ENCODE assay signal across 12 cellular contexts in genomic region chr10:35216303-35216905, GRCh38.
DNase-seq lines count a peak whose midpoint lies in the region; ATAC-seq and TF ChIP-seq lines count a peak whose summit lies in the region.
"Had no signal": no experiment of that assay in that cellular context is flagged by ENCODE, and none has a peak within 500 bp of the region (broad histone marks: within the 10 kb centered on the region; RNA-seq: fewer than 3 reads in every experiment).

No MANE protein-coding gene starts in this region.

- no peak for TF ChIP-seq CTCF in cardiac muscle cell (IDR thresholded peaks at IDR 0.05; ENCODE audit: low read depth, low read length)
- no peak for TF ChIP-seq CTCF in mesothelial cell of epicardium (IDR thresholded peaks at IDR 0.05; ENCODE audit: unreplicated experiment)

- H3K4me1 ChIP-seq in cardiac muscle cell (ENCODE audit: low read depth): peaks cover 70% of the 10 kb centered on the region

- peaks cover 52% of the 10 kb centered on the region for H3K4me1 Mint-ChIP-seq in activated CD4-positive, alpha-beta T cell treated with anti-CD3 and anti-CD28 coated beads for 36 hours
- peaks cover 48% of the 10 kb centered on the region for H3K4me1 Mint-ChIP-seq in activated CD4-positive, alpha-beta memory T cell treated with anti-CD3 and anti-CD28 coated beads for 36 hours (ENCODE audit: low read depth)
- H3K4me1 Mint-ChIP-seq in mesothelial cell of epicardium: peaks cover 31% of the 10 kb centered on the region

- H3K9me3 ChIP-seq in cardiac muscle cell (ENCODE audit: low read depth): no peaks in the 10 kb centered on the region
- H3K9me3 ChIP-seq: vagina had no signal

- H3K4me3 Mint-ChIP-seq in activated CD4-positive, alpha-beta T cell treated with anti-CD3 and anti-CD28 coated beads for 36 hours: no peak overlapping the region
- no peak overlapping the region for H3K4me3 Mint-ChIP-seq in activated CD4-positive, alpha-beta memory T cell treated with anti-CD3 and anti-CD28 coated beads for 36 hours
- no peak overlapping the region for H3K4me3 Mint-ChIP-seq in mesothelial cell of epicardium

- peaks cover 14% of the 10 kb centered on the region for H3K36me3 Mint-ChIP-seq in activated CD4-positive, alpha-beta T cell treated with anti-CD3 and anti-CD28 coated beads for 36 hours (ENCODE audit: low read depth)
- peaks cover 8% of the 10 kb centered on the region for H3K36me3 Mint-ChIP-seq in activated CD4-positive, alpha-beta memory T cell treated with anti-CD3 and anti-CD28 coated beads for 36 hours
- peaks cover 6% of the 10 kb centered on the region for H3K36me3 Mint-ChIP-seq in mesothelial cell of epicardium

- POLR2A ChIA-PET in activated CD4-positive, alpha-beta T cell treated with anti-CD3 and anti-CD28 coated beads for 36 hours (lab: Charles Lee): interaction anchor here (1.2 to 1.3 kb wide), 2 partner anchors 89 to 90 kb away, joined by 3 to 4 read pairs; partner anchors contain the start of gene CREM
- POLR2A ChIA-PET in activated CD4-positive, alpha-beta memory T cell treated with anti-CD3 and anti-CD28 coated beads for 36 hours (lab: Charles Lee): interaction anchor here (1.0 to 2.4 kb wide), 6 partner anchors 8 to 140 kb away, joined by 3 to 18 read pairs (median 5); partner anchors contain the start of gene CREM

- peak; percentile 57 for DNase-seq in activated CD4-positive, alpha-beta T cell treated with anti-CD3 and anti-CD28 coated beads for 36 hours
- no peak for DNase-seq in activated CD4-positive, alpha-beta T cell treated with anti-CD3 and anti-CD28 coated beads, Interleukin-2, amount 50 U/mL, for 1 hour
- peak; percentile 59 for DNase-seq in activated CD4-positive, alpha-beta memory T cell treated with anti-CD3 and anti-CD28 coated beads for 36 hours
- peak in 1 of 2 donors; percentile 48 for DNase-seq in cardiac muscle cell (ENCODE audit: low read depth in 1 of 2, low spot score in 1 of 2)
- peak; percentile 43 for DNase-seq in stimulated activated naive CD8-positive, alpha-beta T cell treated with anti-CD3 and anti-CD28 coated beads, Interleukin-15, Interleukin-2, amounts not matched to agents 100 U/mL and 50 U/mL, for 24 hours
- no peak for DNase-seq in epidermal melanocyte (ENCODE audit: insufficient read length, low spot score)
- no peak for DNase-seq in mesothelial cell of epicardium (ENCODE audit: low spot score in 2 of 2, unreplicated experiment in 2 of 2)
- DNase-seq: HCEC 1CT, SW 1271 had no signal

- H3K36me3 ChIP-seq in cardiac muscle cell: peaks cover 13% of the 10 kb centered on the region
- H3K36me3 ChIP-seq: vagina had no signal

- no peak overlapping the region for H3K4me3 ChIP-seq in cardiac muscle cell
- H3K4me3 ChIP-seq: skin epidermis, vagina had no signal

- H3K27me3 Mint-ChIP-seq in activated CD4-positive, alpha-beta T cell treated with anti-CD3 and anti-CD28 coated beads for 36 hours: no peaks in the 10 kb centered on the region
- no peaks in the 10 kb centered on the region for H3K27me3 Mint-ChIP-seq in activated CD4-positive, alpha-beta memory T cell treated with anti-CD3 and anti-CD28 coated beads for 36 hours
- no peaks in the 10 kb centered on the region for H3K27me3 Mint-ChIP-seq in mesothelial cell of epicardium (ENCODE audit: low read depth)

- peak; percentile 58 for ATAC-seq in activated CD4-positive, alpha-beta T cell treated with anti-CD3 and anti-CD28 coated beads for 36 hours
- ATAC-seq in stimulated activated naive CD8-positive, alpha-beta T cell treated with anti-CD3 and anti-CD28 coated beads, Interleukin-15, Interleukin-2, amounts not matched to agents 100 U/mL and 50 U/mL, for 24 hours: peak; percentile 56
- ATAC-seq in GM19455 (IDR thresholded peaks at IDR 0.05; ENCODE audit: unreplicated experiment): no peak

- H3K27me3 ChIP-seq in cardiac muscle cell: no peaks in the 10 kb centered on the region
- H3K27me3 ChIP-seq: vagina had no signal

- H3K27ac ChIP-seq in cardiac muscle cell: peak overlapping the region; percentile 88
- H3K27ac ChIP-seq: vagina had no signal

- peak overlapping the region; percentile 74 for H3K27ac Mint-ChIP-seq in activated CD4-positive, alpha-beta T cell treated with anti-CD3 and anti-CD28 coated beads for 36 hours
- peak overlapping the region; percentile 65 for H3K27ac Mint-ChIP-seq in activated CD4-positive, alpha-beta memory T cell treated with anti-CD3 and anti-CD28 coated beads for 36 hours
- no peak overlapping the region for H3K27ac Mint-ChIP-seq in mesothelial cell of epicardium

- intact Hi-C loops in activated CD4-positive, alpha-beta T cell treated with anti-CD3 and anti-CD28 coated beads for 36 hours (cut with DNase I, micrococcal nuclease): loop anchor here (5.0 to 10.0 kb wide), 2 partner anchors 126 to 562 kb away; no protein-coding TSS in a partner anchor
- intact Hi-C loops in activated CD4-positive, alpha-beta memory T cell treated with anti-CD3 and anti-CD28 coated beads for 36 hours (cut with micrococcal nuclease): loop anchor here (5.0 kb wide), 1 partner anchor 226 kb away; no protein-coding TSS in a partner anchor

- no peaks in the 10 kb centered on the region for H3K9me3 Mint-ChIP-seq in activated CD4-positive, alpha-beta T cell treated with anti-CD3 and anti-CD28 coated beads for 36 hours (ENCODE audit: low read depth)
- H3K9me3 Mint-ChIP-seq in activated CD4-positive, alpha-beta memory T cell treated with anti-CD3 and anti-CD28 coated beads for 36 hours: no peaks in the 10 kb centered on the region
- H3K9me3 Mint-ChIP-seq in mesothelial cell of epicardium: no peaks in the 10 kb centered on the region

- CTCF ChIA-PET in activated CD4-positive, alpha-beta T cell treated with anti-CD3 and anti-CD28 coated beads for 36 hours (lab: Charles Lee): interaction anchor here (0.8 to 5.5 kb wide), 13 partner anchors 8 to 222 kb away, joined by 3 to 102 read pairs (median 6); partner anchors contain the start of gene CREM
- CTCF ChIA-PET in activated CD4-positive, alpha-beta memory T cell treated with anti-CD3 and anti-CD28 coated beads for 36 hours (lab: Charles Lee): interaction anchor here (0.6 to 7.8 kb wide), 9 partner anchors 10 to 347 kb away, joined by 3 to 211 read pairs (median 6); partner anchors contain the start of gene CREM

Comparison
In these comparisons a context has a peak if more than half of its experiments do, and no peak if none do; other contexts are left out.
1. DNase-seq: peak in activated CD4-positive, alpha-beta T cell treated with anti-CD3 and anti-CD28 coated beads for 36 hours (single experiment), activated CD4-positive, alpha-beta memory T cell treated with anti-CD3 and anti-CD28 coated beads for 36 hours (single experiment) and stimulated activated naive CD8-positive, alpha-beta T cell treated with anti-CD3 and anti-CD28 coated beads, Interleukin-15, Interleukin-2, amounts not matched to agents 100 U/mL and 50 U/mL, for 24 hours (single experiment); none in activated CD4-positive, alpha-beta T cell treated with anti-CD3 and anti-CD28 coated beads, Interleukin-2, amount 50 U/mL, for 1 hour (single experiment), epidermal melanocyte (single experiment) and mesothelial cell of epicardium (0 of 2).